ENCODE assay signal across 1 cellular context in genomic region chr12:79547044-79547734, GRCh38.
TF ChIP-seq lines count a peak whose summit lies in the region.

No MANE protein-coding gene starts in this region.

TF ChIP-seq in HepG2, 621 proteins besides CTCF, POLR2A, EP300 and RAD21 (continued from another document and continues in another):
- TF ChIP-seq, protein P1, sequence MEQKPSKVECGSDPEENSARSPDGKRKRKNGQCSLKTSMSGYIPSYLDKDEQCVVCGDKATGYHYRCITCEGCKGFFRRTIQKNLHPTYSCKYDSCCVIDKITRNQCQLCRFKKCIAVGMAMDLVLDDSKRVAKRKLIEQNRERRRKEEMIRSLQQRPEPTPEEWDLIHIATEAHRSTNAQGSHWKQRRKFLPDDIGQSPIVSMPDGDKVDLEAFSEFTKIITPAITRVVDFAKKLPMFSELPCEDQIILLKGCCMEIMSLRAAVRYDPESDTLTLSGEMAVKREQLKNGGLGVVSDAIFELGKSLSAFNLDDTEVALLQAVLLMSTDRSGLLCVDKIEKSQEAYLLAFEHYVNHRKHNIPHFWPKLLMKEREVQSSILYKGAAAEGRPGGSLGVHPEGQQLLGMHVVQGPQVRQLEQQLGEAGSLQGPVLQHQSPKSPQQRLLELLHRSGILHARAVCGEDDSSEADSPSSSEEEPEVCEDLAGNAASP (CRISPR knock-in tag; IDR thresholded peaks at IDR 0.05; ENCODE audit: borderline replicate concordance) = 0 out of 2 replicates have a peak, but pooled peaks have one; percentile 25
- TF ChIP-seq GPN1 (CRISPR knock-in tag; IDR thresholded peaks at IDR 0.05; ENCODE audit: borderline replicate concordance) (no peak), MBNL3 (CRISPR knock-in tag; conservative IDR thresholded peaks at IDR 0.05) (no peak), ZNF607 (CRISPR knock-in tag; IDR thresholded peaks at IDR 0.05; ENCODE audit: borderline replicate concordance) (no peak), ERF (CRISPR knock-in tag; IDR thresholded peaks at IDR 0.05) (no peak; the same call in 1 of the 2 replicates), ZNF878 (CRISPR knock-in tag; IDR thresholded peaks at IDR 0.05) (0 out of 2 replicates have a peak, but pooled peaks have one; percentile 13), ZNF296 (CRISPR knock-in tag; conservative IDR thresholded peaks at IDR 0.05) (no peak), ZNF800 (CRISPR knock-in tag; IDR thresholded peaks at IDR 0.05) (no peak), FOXO1 (CRISPR knock-in tag; IDR thresholded peaks at IDR 0.05) (peak; percentile 42; the same call in 1 of the 2 replicates), ZFP36 (IDR thresholded peaks at IDR 0.05; ENCODE audit: borderline replicate concordance, low read depth, low read length, partially characterized antibody) (no peak), SMAD9 (CRISPR knock-in tag; IDR thresholded peaks at IDR 0.05) (no peak), ZNF292 (CRISPR knock-in tag; IDR thresholded peaks at IDR 0.05; ENCODE audit: borderline replicate concordance, low read depth) (no peak), ZNF781 (CRISPR knock-in tag; IDR thresholded peaks at IDR 0.05; ENCODE audit: borderline replicate concordance, not compliant biosample characterization) (no peak), MEF2D (CRISPR knock-in tag; IDR thresholded peaks at IDR 0.05) (no peak), ZNF326 (CRISPR knock-in tag; IDR thresholded peaks at IDR 0.05; ENCODE audit: borderline replicate concordance) (no peak), SMARCE1 (IDR thresholded peaks at IDR 0.05; ENCODE audit: borderline replicate concordance) (no peak), ZNF740 (CRISPR knock-in tag; IDR thresholded peaks at IDR 0.05) (no peak), ZNF616 (CRISPR knock-in tag; IDR thresholded peaks at IDR 0.05; ENCODE audit: low read depth) (no peak), ZFP82 (CRISPR knock-in tag; IDR thresholded peaks at IDR 0.05; ENCODE audit: borderline replicate concordance) (no peak), FIP1L1 (IDR thresholded peaks at IDR 0.05; ENCODE audit: borderline replicate concordance, insufficient read depth, low read depth, low read length) (no peak), DBP (CRISPR knock-in tag; IDR thresholded peaks at IDR 0.05; ENCODE audit: not compliant biosample characterization) (no peak), SATB2 (CRISPR knock-in tag; IDR thresholded peaks at IDR 0.05) (0 out of 2 replicates have a peak, but pooled peaks have one; percentile 11), ZMAT3 (CRISPR knock-in tag; conservative IDR thresholded peaks at IDR 0.05) (no peak), ZNF552 (CRISPR knock-in tag; IDR thresholded peaks at IDR 0.05; ENCODE audit: borderline replicate concordance) (no peak), ELF3 (CRISPR knock-in tag; IDR thresholded peaks at IDR 0.05) (peak; percentile 46; the same call in 1 of the 2 replicates), ZNF101 (CRISPR knock-in tag; IDR thresholded peaks at IDR 0.05; ENCODE audit: borderline replicate concordance, low read depth) (no peak), ZC3H4 (CRISPR knock-in tag; IDR thresholded peaks at IDR 0.05; ENCODE audit: borderline replicate concordance) (no peak), SMARCC2 (IDR thresholded peaks at IDR 0.05) (no peak), PHB2 (IDR thresholded peaks at IDR 0.05; ENCODE audit: partially characterized antibody) (no peak), FOXJ3 (CRISPR knock-in tag; IDR thresholded peaks at IDR 0.05; ENCODE audit: borderline replicate concordance) (no peak), NKX3-1 (CRISPR knock-in tag; IDR thresholded peaks at IDR 0.05) (no peak), SALL1 (CRISPR knock-in tag; IDR thresholded peaks at IDR 0.05) (peak; percentile 68), ZC3H13 (CRISPR knock-in tag; IDR thresholded peaks at IDR 0.05) (no peak), NONO (IDR thresholded peaks at IDR 0.05) (no peak), NONO (CRISPR knock-in tag; conservative IDR thresholded peaks at IDR 0.05) (no peak), NR2F2 (IDR thresholded peaks at IDR 0.05; ENCODE audit: borderline replicate concordance, low read depth) (no peak), ZNF329 (CRISPR knock-in tag; IDR thresholded peaks at IDR 0.05; ENCODE audit: low read depth) (no peak), CAMTA2 (CRISPR knock-in tag; IDR thresholded peaks at IDR 0.05; ENCODE audit: borderline replicate concordance) (no peak), ZNF232 (CRISPR knock-in tag; IDR thresholded peaks at IDR 0.05; ENCODE audit: borderline replicate concordance) (peak; percentile 4; the same call in 1 of the 2 replicates), NFAT5 (CRISPR knock-in tag; IDR thresholded peaks at IDR 0.05) (no peak), ZNF619 (CRISPR knock-in tag; IDR thresholded peaks at IDR 0.05) (no peak), PHF20 (CRISPR knock-in tag; IDR thresholded peaks at IDR 0.05) (no peak)
- TF ChIP-seq, protein P2, sequence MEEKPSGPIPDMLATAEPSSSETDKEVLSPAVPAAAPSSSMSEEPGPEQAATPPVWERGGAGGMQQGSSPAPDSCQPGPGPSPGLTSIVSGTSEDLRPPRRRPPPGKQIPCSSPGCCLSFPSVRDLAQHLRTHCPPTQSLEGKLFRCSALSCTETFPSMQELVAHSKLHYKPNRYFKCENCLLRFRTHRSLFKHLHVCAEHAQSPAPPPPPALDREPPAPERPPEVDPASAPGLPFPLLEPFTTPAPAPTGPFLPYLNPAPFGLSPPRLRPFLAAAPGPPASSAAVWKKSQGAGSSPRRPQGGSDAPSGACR (CRISPR knock-in tag; IDR thresholded peaks at IDR 0.05) = no peak
- TF ChIP-seq, protein P3, sequence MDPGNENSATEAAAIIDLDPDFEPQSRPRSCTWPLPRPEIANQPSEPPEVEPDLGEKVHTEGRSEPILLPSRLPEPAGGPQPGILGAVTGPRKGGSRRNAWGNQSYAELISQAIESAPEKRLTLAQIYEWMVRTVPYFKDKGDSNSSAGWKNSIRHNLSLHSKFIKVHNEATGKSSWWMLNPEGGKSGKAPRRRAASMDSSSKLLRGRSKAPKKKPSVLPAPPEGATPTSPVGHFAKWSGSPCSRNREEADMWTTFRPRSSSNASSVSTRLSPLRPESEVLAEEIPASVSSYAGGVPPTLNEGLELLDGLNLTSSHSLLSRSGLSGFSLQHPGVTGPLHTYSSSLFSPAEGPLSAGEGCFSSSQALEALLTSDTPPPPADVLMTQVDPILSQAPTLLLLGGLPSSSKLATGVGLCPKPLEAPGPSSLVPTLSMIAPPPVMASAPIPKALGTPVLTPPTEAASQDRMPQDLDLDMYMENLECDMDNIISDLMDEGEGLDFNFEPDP (CRISPR knock-in tag; conservative IDR thresholded peaks at IDR 0.05) = no peak
- TF ChIP-seq, protein P4, sequence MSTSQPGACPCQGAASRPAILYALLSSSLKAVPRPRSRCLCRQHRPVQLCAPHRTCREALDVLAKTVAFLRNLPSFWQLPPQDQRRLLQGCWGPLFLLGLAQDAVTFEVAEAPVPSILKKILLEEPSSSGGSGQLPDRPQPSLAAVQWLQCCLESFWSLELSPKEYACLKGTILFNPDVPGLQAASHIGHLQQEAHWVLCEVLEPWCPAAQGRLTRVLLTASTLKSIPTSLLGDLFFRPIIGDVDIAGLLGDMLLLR (CRISPR knock-in tag; IDR thresholded peaks at IDR 0.05) = no peak
- TF ChIP-seq, protein P5, sequence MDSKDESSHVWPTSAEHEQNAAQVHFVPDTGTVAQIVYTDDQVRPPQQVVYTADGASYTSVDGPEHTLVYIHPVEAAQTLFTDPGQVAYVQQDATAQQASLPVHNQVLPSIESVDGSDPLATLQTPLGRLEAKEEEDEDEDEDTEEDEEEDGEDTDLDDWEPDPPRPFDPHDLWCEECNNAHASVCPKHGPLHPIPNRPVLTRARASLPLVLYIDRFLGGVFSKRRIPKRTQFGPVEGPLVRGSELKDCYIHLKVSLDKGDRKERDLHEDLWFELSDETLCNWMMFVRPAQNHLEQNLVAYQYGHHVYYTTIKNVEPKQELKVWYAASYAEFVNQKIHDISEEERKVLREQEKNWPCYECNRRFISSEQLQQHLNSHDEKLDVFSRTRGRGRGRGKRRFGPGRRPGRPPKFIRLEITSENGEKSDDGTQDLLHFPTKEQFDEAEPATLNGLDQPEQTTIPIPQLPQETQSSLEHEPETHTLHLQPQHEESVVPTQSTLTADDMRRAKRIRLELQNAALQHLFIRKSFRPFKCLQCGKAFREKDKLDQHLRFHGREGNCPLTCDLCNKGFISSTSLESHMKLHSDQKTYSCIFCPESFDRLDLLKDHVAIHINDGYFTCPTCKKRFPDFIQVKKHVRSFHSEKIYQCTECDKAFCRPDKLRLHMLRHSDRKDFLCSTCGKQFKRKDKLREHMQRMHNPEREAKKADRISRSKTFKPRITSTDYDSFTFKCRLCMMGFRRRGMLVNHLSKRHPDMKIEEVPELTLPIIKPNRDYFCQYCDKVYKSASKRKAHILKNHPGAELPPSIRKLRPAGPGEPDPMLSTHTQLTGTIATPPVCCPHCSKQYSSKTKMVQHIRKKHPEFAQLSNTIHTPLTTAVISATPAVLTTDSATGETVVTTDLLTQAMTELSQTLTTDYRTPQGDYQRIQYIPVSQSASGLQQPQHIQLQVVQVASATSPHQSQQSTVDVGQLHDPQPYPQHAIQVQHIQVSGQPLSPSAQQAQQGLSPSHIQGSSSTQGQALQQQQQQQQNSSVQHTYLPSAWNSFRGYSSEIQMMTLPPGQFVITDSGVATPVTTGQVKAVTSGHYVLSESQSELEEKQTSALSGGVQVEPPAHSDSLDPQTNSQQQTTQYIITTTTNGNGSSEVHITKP (CRISPR knock-in tag; IDR thresholded peaks at IDR 0.05; ENCODE audit: low read depth) = no peak
